17 cellular contexts compared by ENCODE assay signal in the genomic region with DNA sequence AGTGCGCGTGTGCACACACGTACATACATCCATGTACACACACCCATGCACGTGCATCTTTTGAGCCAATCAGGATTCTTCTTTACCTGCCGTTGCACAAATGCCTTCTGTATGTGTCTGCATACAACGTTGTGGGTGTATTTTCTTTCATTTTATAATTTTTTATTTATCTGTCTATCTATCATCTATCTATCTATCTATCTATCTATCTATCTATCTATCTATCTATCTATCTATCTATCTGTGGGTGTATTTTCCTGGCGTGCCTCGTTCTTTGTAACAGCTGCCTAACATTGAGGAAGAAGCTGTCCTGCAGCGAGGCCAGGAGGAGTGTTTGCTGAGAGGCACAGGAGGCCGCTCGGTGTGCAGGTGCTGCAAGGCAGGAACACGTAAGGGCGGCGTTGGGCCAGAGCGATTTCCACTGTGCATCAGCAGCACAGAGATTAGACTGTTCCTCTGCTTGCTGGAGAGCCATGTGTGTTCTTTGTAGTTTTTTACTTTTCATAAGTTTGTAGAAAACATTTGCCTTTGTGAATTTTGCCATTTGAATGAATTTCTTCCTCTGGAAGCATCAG.
A peak's percentile ranks its signal among the peaks of the same experiment; 100 is the strongest.
DNase-seq lines count a peak whose midpoint lies in the region; ATAC-seq and TF ChIP-seq lines count a peak whose summit lies in the region.
"Had no signal": no experiment of that assay in that cellular context is flagged by ENCODE, and none has a peak within 500 bp of the region (broad histone marks: within the 10 kb centered on the region; RNA-seq: fewer than 3 reads in every experiment).

No MANE protein-coding gene starts in this region.

- H3K9me2 ChIP-seq in OCI-LY7 (ENCODE audit: insufficient read depth, low read length) = no peaks in the 10 kb centered on the region

- no peak for ATAC-seq in CD4-positive, alpha-beta T cell (ENCODE audit: poor library complexity)
- ATAC-seq in psoas muscle (no peak), HG02840 (IDR thresholded peaks at IDR 0.05; ENCODE audit: low FRiP score, unreplicated experiment) (no peak), GM21515 (IDR thresholded peaks at IDR 0.05; ENCODE audit: unreplicated experiment) (no peak)

- H3K4me1 Mint-ChIP-seq in CD4-positive, alpha-beta T cell (ENCODE audit: low read depth) = peaks cover 35% of the 10 kb centered on the region

- H3K27ac Mint-ChIP-seq in CD4-positive, alpha-beta T cell = peak overlapping the region; percentile 36

- H3K4me3 ChIP-seq in psoas muscle = no peak overlapping the region
- no peak overlapping the region for H3K4me3 ChIP-seq in OCI-LY7 (ENCODE audit: low read depth, low read length, poor library complexity, severe bottlenecking)

- H3K36me3 ChIP-seq in psoas muscle (ENCODE audit: insufficient read depth in 1 of 2, low read depth in 1 of 2) (peaks cover 12 to 94% of the 10 kb centered on the region in 2 donors), OCI-LY7 (ENCODE audit: insufficient read depth, low read length) (peaks cover 72% of the 10 kb centered on the region)

- intact Hi-C loops in CD4-positive, alpha-beta T cell (cut with DNase I, micrococcal nuclease) = no loop called here
- intact Hi-C loops in psoas muscle (cut with DNase I) = loop anchor here in 1 of 2 donors (5.0 kb wide), 1 partner anchor 81 kb away; no protein-coding TSS in a partner anchor
- intact Hi-C loops in OCI-LY7 (cut with micrococcal nuclease; ENCODE audit: unreplicated experiment) = no loop called here

- peaks cover 94% of the 10 kb centered on the region for H3K36me3 Mint-ChIP-seq in CD4-positive, alpha-beta T cell (ENCODE audit: low read depth)

- H3K4me3 Mint-ChIP-seq in CD4-positive, alpha-beta T cell = no peak overlapping the region
- H3K4me3 Mint-ChIP-seq: CD4-positive, alpha-beta memory T cell had no signal

- H3K4me2 ChIP-seq in OCI-LY7 (ENCODE audit: low read length) = no peak overlapping the region

- H3K79me2 ChIP-seq in OCI-LY7 (ENCODE audit: insufficient read depth, low read depth, low read length) = no peaks in the 10 kb centered on the region

- no peaks in the 10 kb centered on the region for H3K9me3 ChIP-seq in CD4-positive, alpha-beta T cell (ENCODE audit: control insufficient read depth, low read length)
- H3K9me3 ChIP-seq in psoas muscle (no peaks in the 10 kb centered on the region), OCI-LY7 (ENCODE audit: low read length) (no peaks in the 10 kb centered on the region)
- H3K9me3 ChIP-seq: Caco-2 had no signal

- H3K27ac ChIP-seq in CD4-positive, alpha-beta T cell (ENCODE audit: low read depth, low read length) = no peak overlapping the region
- H3K27ac ChIP-seq in psoas muscle (peak overlapping the region; percentile 53), OCI-LY7 (ENCODE audit: low read depth, low read length, poor library complexity, severe bottlenecking) (no peak overlapping the region)

- in situ Hi-C loops in G401 (cut with HindIII; ENCODE audit: low sequenced_read_pairs) = no loop called here

- no peak for DNase-seq in CD4-positive, alpha-beta T cell
- DNase-seq in G401 (ENCODE audit: low spot score) (peak; percentile 78), cerebellar cortex (ENCODE audit: low spot score) (peak; percentile 70), psoas muscle (no peak), OCI-LY7 (ENCODE audit: low spot score) (no peak), NCI-H1105 treated with DMSO at 0.1 percent for 48 hours (lab: John Stamatoyannopoulos, UW) (no peak)
- DNase-seq: Caco-2; CD4-positive, alpha-beta memory T cell; DND-41; IMR-90; NCI-H1105; NCI-H2081; NCI-H2171; NCI-H345; NCI-H524 treated with DMSO at 0.1 percent for 48 hours had no signal

- no peak overlapping the region for H2AFZ ChIP-seq in OCI-LY7 (ENCODE audit: low read length)

- 87 to 92% (median 88%) methylated on average over 15 of the region's 15 CpGs for WGBS in psoas muscle, 3 donors

- H3K9me3 Mint-ChIP-seq in CD4-positive, alpha-beta T cell = no peaks in the 10 kb centered on the region

- no peaks in the 10 kb centered on the region for H3K27me3 ChIP-seq in CD4-positive, alpha-beta T cell (ENCODE audit: control insufficient read depth, insufficient read depth, low read length)
- no peaks in the 10 kb centered on the region for H3K27me3 ChIP-seq in psoas muscle (ENCODE audit: insufficient read depth in 3 of 3, low read length in 2 of 3)

- CTCF ChIA-PET in CD4-positive, alpha-beta T cell (lab: Charles Lee) = interaction anchor here (1.9 kb wide), 1 partner anchor 34 kb away, joined by 5 read pairs; no protein-coding TSS in a partner anchor
- CTCF ChIA-PET in OCI-LY7 (lab: Charles Lee; ENCODE audit: unreplicated experiment) = no interaction called here

- no peaks in the 10 kb centered on the region for H3K27me3 Mint-ChIP-seq in CD4-positive, alpha-beta T cell
- H3K27me3 Mint-ChIP-seq: CD4-positive, alpha-beta memory T cell had no signal

- H3K4me1 ChIP-seq in psoas muscle (peaks cover 51% of the 10 kb centered on the region), OCI-LY7 (ENCODE audit: insufficient read depth, low read length, poor library complexity, severe bottlenecking) (no peaks in the 10 kb centered on the region)
- H3K4me1 ChIP-seq: Caco-2 had no signal

- no TSS peak for BruUV-seq in OCI-LY7 (replicated peaks; lab: Mats Ljungman, UMichigan)

- POLR2A ChIA-PET in CD4-positive, alpha-beta T cell (lab: Charles Lee) = no interaction called here
- POLR2A ChIA-PET in OCI-LY7 (lab: Charles Lee) = interaction anchor here (0.6 to 1.6 kb wide), 5 partner anchors 16 to 195 kb away, joined by 3 to 5 read pairs (median 3); no protein-coding TSS in a partner anchor

- H4K20me1 ChIP-seq in OCI-LY7 (ENCODE audit: insufficient read depth, low read length) = no peaks in the 10 kb centered on the region

- TF ChIP-seq CTCF in CD4-positive, alpha-beta T cell (IDR thresholded peaks at IDR 0.05) = no peak
- TF ChIP-seq CTCF in psoas muscle (IDR thresholded peaks at IDR 0.05) (no peak), OCI-LY7 (conservative IDR thresholded peaks at IDR 0.05; ENCODE audit: low read length) (no peak)

Comparison
In these comparisons a context has a peak if more than half of its experiments do, and no peak if none do; other contexts are left out.
1. DNase-seq: peak in G401 (single experiment) and cerebellar cortex (single experiment); none in CD4-positive, alpha-beta T cell (0 of 10), psoas muscle (0 of 2), OCI-LY7 (single experiment) and NCI-H1105 treated with DMSO at 0.1 percent for 48 hours (single experiment).